ENCODE assay signal across 1 cellular context in the genomic region with DNA sequence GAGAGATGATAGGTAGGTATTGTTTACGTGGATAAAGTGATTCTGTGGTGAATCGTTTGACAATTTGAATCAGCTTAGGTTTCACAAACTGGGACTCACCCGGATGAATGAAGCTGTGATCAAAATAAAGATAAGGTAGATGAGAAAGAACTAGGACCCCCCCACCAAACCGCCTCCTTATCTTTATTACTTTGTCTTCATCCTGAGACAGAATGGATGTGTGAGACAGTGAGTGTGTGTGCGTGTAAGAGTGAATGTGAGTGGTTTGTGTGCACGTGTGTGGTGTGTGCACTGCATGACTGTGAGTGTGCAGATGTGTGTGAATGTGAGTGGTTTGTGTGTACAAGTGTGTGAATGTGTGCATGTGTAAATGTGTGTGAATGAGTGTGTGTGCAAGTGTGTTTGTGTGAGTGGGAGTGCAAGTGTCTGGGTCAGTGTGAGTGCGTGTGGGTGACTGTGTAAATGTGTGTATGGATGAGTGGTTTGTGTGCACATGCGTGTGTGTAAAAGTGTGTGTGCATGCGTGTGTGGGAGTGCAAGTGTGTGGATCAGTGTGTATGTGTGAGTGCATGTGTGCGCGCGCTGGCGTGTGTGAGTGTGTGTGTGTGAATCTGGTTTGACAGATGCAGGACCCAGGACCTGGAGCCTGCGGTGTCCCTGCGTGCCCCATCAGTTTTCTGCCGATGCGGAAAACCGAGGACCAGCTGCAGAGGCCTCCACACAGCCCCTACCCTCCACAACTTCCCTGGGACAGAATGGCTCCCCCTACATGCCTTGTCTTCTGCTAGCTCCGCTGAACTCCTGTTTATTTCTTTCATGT.
TF ChIP-seq lines count a peak whose summit lies in the region.

No MANE protein-coding gene starts in this region.

TF ChIP-seq in K562, 482 proteins besides CTCF, POLR2A, EP300 and RAD21 (continued from another document and continues in another):
- TF ChIP-seq, protein P1, sequence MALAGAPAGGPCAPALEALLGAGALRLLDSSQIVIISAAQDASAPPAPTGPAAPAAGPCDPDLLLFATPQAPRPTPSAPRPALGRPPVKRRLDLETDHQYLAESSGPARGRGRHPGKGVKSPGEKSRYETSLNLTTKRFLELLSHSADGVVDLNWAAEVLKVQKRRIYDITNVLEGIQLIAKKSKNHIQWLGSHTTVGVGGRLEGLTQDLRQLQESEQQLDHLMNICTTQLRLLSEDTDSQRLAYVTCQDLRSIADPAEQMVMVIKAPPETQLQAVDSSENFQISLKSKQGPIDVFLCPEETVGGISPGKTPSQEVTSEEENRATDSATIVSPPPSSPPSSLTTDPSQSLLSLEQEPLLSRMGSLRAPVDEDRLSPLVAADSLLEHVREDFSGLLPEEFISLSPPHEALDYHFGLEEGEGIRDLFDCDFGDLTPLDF (CRISPR knock-in tag; IDR thresholded peaks at IDR 0.05): no peak
- TF ChIP-seq ZBTB17 (CRISPR knock-in tag; IDR thresholded peaks at IDR 0.05) (0 out of 2 replicates have a peak, but pooled peaks have one; percentile 38), NFXL1 (CRISPR knock-in tag; IDR thresholded peaks at IDR 0.05) (0 out of 2 replicates have a peak, but pooled peaks have one; percentile 57), NCOA4 (IDR thresholded peaks at IDR 0.05; ENCODE audit: partially characterized antibody) (peak; percentile 40), POLR3A (IDR thresholded peaks at IDR 0.05; ENCODE audit: borderline replicate concordance, extremely low read depth, insufficient read depth, insufficient read length) (no peak), MED1 (CRISPR knock-in tag; IDR thresholded peaks at IDR 0.05; ENCODE audit: borderline replicate concordance) (no peak), MAFF (IDR thresholded peaks at IDR 0.05; ENCODE audit: low read length) (no peak), KDM4B (IDR thresholded peaks at IDR 0.05; ENCODE audit: borderline replicate concordance in 2 of 2, low read depth in 1 of 2) (peak in 1 of 2 experiments; percentile 90; a peak in 1 of 4 replicates), MAFG (tag; conservative IDR thresholded peaks at IDR 0.05) (0 out of 2 replicates have a peak, but pooled peaks have one; percentile 9), GTF2E2 (tag; IDR thresholded peaks at IDR 0.05) (no peak), HDAC1 (IDR thresholded peaks at IDR 0.05) (peak in 1 of 2 experiments; percentile 86; a peak in 2 of 4 replicates), PYGO2 (tag; IDR thresholded peaks at IDR 0.05) (no peak), SNRNP70 (optimal IDR thresholded peaks at IDR 0.05; ENCODE audit: low read depth, low read length) (no peak), HIVEP1 (CRISPR knock-in tag; IDR thresholded peaks at IDR 0.05) (no peak), POLR2G (IDR thresholded peaks at IDR 0.05; ENCODE audit: low read depth, low read length) (no peak), SMARCE1 (IDR thresholded peaks at IDR 0.05) (peak; percentile 60), BMI1 (IDR thresholded peaks at IDR 0.05; ENCODE audit: low read length) (no peak), TAF7 (tag; IDR thresholded peaks at IDR 0.05) (0 out of 2 replicates have a peak, but pooled peaks have one; percentile 18), ILK (tag; IDR thresholded peaks at IDR 0.05; ENCODE audit: borderline replicate concordance, low read depth) (no peak), ZNF785 (CRISPR knock-in tag; IDR thresholded peaks at IDR 0.05) (no peak; the same call in 1 of the 2 replicates), OTX1 (CRISPR knock-in tag; IDR thresholded peaks at IDR 0.05) (peak; percentile 98), GATAD2A (IDR thresholded peaks at IDR 0.05) (peak; percentile 81), MEF2D (tag; conservative IDR thresholded peaks at IDR 0.05; ENCODE audit: low read depth) (peak; percentile 92), MAZ (CRISPR knock-in tag; conservative IDR thresholded peaks at IDR 0.05 in 1 of 2, IDR thresholded peaks at IDR 0.05 in 1 of 2) (peak in 1 of 2 experiments; percentile 24; a peak in 1 of 4 replicates), ZNF316 (IDR thresholded peaks at IDR 0.05) (peak; percentile 27; the same call in 1 of the 2 replicates), HLTF (IDR thresholded peaks at IDR 0.05) (peak; percentile 93), BCL6 (CRISPR knock-in tag; IDR thresholded peaks at IDR 0.05) (0 out of 2 replicates have a peak, but pooled peaks have one; percentile 15), TOE1 (IDR thresholded peaks at IDR 0.05; ENCODE audit: borderline replicate concordance) (peak; percentile 94), TOE1 (CRISPR knock-in tag; IDR thresholded peaks at IDR 0.05; ENCODE audit: borderline replicate concordance, low read depth) (no peak), RBM25 (IDR thresholded peaks at IDR 0.05; ENCODE audit: low read depth, low read length, severe bottlenecking) (no peak), KLF1 (tag; IDR thresholded peaks at IDR 0.05) (no peak)
- TF ChIP-seq, protein P2, sequence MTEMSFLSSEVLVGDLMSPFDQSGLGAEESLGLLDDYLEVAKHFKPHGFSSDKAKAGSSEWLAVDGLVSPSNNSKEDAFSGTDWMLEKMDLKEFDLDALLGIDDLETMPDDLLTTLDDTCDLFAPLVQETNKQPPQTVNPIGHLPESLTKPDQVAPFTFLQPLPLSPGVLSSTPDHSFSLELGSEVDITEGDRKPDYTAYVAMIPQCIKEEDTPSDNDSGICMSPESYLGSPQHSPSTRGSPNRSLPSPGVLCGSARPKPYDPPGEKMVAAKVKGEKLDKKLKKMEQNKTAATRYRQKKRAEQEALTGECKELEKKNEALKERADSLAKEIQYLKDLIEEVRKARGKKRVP (CRISPR knock-in tag; IDR thresholded peaks at IDR 0.05): no peak
- TF ChIP-seq, protein P3, sequence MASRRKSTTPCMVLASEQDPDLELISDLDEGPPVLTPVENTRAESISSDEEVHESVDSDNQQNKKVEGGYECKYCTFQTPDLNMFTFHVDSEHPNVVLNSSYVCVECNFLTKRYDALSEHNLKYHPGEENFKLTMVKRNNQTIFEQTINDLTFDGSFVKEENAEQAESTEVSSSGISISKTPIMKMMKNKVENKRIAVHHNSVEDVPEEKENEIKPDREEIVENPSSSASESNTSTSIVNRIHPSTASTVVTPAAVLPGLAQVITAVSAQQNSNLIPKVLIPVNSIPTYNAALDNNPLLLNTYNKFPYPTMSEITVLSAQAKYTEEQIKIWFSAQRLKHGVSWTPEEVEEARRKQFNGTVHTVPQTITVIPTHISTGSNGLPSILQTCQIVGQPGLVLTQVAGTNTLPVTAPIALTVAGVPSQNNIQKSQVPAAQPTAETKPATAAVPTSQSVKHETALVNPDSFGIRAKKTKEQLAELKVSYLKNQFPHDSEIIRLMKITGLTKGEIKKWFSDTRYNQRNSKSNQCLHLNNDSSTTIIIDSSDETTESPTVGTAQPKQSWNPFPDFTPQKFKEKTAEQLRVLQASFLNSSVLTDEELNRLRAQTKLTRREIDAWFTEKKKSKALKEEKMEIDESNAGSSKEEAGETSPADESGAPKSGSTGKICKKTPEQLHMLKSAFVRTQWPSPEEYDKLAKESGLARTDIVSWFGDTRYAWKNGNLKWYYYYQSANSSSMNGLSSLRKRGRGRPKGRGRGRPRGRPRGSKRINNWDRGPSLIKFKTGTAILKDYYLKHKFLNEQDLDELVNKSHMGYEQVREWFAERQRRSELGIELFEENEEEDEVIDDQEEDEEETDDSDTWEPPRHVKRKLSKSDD (conservative IDR thresholded peaks at IDR 0.05; ENCODE audit: low read length): no peak
- TF ChIP-seq, protein P4, sequence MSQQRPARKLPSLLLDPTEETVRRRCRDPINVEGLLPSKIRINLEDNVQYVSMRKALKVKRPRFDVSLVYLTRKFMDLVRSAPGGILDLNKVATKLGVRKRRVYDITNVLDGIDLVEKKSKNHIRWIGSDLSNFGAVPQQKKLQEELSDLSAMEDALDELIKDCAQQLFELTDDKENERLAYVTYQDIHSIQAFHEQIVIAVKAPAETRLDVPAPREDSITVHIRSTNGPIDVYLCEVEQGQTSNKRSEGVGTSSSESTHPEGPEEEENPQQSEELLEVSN (IDR thresholded peaks at IDR 0.05; ENCODE audit: borderline replicate concordance in 1 of 2, extremely low read depth in 1 of 2, insufficient read depth in 1 of 2, insufficient read length in 1 of 2, low read depth in 1 of 2, low read length in 1 of 2, poor library complexity in 1 of 2, severe bottlenecking in 1 of 2): no peak
- TF ChIP-seq, protein P5, sequence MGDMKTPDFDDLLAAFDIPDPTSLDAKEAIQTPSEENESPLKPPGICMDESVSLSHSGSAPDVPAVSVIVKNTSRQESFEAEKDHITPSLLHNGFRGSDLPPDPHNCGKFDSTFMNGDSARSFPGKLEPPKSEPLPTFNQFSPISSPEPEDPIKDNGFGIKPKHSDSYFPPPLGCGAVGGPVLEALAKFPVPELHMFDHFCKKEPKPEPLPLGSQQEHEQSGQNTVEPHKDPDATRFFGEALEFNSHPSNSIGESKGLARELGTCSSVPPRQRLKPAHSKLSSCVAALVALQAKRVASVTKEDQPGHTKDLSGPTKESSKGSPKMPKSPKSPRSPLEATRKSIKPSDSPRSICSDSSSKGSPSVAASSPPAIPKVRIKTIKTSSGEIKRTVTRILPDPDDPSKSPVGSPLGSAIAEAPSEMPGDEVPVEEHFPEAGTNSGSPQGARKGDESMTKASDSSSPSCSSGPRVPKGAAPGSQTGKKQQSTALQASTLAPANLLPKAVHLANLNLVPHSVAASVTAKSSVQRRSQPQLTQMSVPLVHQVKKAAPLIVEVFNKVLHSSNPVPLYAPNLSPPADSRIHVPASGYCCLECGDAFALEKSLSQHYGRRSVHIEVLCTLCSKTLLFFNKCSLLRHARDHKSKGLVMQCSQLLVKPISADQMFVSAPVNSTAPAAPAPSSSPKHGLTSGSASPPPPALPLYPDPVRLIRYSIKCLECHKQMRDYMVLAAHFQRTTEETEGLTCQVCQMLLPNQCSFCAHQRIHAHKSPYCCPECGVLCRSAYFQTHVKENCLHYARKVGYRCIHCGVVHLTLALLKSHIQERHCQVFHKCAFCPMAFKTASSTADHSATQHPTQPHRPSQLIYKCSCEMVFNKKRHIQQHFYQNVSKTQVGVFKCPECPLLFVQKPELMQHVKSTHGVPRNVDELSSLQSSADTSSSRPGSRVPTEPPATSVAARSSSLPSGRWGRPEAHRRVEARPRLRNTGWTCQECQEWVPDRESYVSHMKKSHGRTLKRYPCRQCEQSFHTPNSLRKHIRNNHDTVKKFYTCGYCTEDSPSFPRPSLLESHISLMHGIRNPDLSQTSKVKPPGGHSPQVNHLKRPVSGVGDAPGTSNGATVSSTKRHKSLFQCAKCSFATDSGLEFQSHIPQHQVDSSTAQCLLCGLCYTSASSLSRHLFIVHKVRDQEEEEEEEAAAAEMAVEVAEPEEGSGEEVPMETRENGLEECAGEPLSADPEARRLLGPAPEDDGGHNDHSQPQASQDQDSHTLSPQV (IDR thresholded peaks at IDR 0.05): no peak
- TF ChIP-seq, protein P6, sequence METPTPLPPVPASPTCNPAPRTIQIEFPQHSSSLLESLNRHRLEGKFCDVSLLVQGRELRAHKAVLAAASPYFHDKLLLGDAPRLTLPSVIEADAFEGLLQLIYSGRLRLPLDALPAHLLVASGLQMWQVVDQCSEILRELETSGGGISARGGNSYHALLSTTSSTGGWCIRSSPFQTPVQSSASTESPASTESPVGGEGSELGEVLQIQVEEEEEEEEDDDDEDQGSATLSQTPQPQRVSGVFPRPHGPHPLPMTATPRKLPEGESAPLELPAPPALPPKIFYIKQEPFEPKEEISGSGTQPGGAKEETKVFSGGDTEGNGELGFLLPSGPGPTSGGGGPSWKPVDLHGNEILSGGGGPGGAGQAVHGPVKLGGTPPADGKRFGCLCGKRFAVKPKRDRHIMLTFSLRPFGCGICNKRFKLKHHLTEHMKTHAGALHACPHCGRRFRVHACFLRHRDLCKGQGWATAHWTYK (CRISPR knock-in tag; IDR thresholded peaks at IDR 0.05): 0 out of 2 replicates have a peak, but pooled peaks have one; percentile 33
- TF ChIP-seq, protein P7, sequence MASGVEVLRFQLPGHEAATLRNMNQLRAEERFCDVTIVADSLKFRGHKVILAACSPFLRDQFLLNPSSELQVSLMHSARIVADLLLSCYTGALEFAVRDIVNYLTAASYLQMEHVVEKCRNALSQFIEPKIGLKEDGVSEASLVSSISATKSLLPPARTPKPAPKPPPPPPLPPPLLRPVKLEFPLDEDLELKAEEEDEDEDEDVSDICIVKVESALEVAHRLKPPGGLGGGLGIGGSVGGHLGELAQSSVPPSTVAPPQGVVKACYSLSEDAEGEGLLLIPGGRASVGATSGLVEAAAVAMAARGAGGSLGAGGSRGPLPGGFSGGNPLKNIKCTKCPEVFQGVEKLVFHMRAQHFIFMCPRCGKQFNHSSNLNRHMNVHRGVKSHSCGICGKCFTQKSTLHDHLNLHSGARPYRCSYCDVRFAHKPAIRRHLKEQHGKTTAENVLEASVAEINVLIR (CRISPR knock-in tag; IDR thresholded peaks at IDR 0.05): no peak
- TF ChIP-seq, protein P8, sequence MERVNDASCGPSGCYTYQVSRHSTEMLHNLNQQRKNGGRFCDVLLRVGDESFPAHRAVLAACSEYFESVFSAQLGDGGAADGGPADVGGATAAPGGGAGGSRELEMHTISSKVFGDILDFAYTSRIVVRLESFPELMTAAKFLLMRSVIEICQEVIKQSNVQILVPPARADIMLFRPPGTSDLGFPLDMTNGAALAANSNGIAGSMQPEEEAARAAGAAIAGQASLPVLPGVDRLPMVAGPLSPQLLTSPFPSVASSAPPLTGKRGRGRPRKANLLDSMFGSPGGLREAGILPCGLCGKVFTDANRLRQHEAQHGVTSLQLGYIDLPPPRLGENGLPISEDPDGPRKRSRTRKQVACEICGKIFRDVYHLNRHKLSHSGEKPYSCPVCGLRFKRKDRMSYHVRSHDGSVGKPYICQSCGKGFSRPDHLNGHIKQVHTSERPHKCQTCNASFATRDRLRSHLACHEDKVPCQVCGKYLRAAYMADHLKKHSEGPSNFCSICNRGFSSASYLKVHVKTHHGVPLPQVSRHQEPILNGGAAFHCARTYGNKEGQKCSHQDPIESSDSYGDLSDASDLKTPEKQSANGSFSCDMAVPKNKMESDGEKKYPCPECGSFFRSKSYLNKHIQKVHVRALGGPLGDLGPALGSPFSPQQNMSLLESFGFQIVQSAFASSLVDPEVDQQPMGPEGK (CRISPR knock-in tag; IDR thresholded peaks at IDR 0.05; ENCODE audit: borderline replicate concordance): no peak
- TF ChIP-seq, protein P9, sequence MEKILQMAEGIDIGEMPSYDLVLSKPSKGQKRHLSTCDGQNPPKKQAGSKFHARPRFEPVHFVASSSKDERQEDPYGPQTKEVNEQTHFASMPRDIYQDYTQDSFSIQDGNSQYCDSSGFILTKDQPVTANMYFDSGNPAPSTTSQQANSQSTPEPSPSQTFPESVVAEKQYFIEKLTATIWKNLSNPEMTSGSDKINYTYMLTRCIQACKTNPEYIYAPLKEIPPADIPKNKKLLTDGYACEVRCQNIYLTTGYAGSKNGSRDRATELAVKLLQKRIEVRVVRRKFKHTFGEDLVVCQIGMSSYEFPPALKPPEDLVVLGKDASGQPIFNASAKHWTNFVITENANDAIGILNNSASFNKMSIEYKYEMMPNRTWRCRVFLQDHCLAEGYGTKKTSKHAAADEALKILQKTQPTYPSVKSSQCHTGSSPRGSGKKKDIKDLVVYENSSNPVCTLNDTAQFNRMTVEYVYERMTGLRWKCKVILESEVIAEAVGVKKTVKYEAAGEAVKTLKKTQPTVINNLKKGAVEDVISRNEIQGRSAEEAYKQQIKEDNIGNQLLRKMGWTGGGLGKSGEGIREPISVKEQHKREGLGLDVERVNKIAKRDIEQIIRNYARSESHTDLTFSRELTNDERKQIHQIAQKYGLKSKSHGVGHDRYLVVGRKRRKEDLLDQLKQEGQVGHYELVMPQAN (IDR thresholded peaks at IDR 0.05; ENCODE audit: borderline replicate concordance): 0 out of 2 replicates have a peak, but pooled peaks have one; percentile 42
